Comparison of ENCODE assay signal across 8 cellular contexts in the genomic region with DNA sequence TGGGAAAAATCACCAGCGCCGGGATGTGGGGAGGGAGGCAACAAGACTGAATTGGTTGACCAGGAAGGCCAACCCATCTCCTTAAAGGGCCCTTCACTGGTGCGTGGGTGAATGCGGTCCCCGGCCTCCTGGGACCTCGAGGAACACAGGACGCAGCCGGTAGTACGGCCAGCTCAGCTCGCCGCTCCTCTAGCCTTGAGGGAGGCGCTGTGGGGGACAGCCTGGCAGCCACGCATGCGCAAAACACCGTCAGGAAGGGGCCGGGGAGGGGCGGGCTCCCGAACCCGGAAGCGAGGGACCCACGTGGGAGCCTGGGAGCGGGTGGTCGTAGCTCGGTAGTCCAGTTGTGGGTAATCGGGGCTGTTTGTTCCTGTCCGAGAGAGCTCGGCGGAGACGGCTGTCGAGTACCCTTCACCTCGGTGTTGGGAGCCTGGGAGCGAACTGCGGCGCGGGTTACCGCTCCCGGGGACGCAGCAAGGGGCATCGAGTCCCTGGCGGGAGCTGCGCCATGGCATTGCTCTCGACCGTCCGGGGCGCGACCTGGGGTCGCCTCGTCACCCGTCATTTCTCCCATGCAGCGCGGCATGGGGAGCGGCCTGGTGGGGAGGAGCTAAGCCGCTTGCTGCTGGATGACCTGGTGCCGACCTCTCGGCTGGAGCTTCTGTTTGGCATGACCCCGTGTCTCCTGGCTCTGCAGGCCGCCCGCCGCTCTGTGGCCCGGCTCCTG.
DNase-seq lines count a peak whose midpoint lies in the region; ATAC-seq lines count a peak whose summit lies in the region.

Gene MRM1, plus strand, starts transcription at position 281 of the 727 bp plus-strand sequence. Its CDS starts 228 bp downstream, at position 509.

- DNase-seq in AG20443 (ENCODE audit: low spot score) (peak; percentile 98), NCI-H524 treated with DMSO at 0.1 percent for 48 hours (lab: John Stamatoyannopoulos, UW) (peak; percentile 63), left kidney (ENCODE audit: low read depth, low spot score) (peak; percentile 97)
- DNase-seq in activated CD4-positive, alpha-beta T cell treated with anti-CD3 and anti-CD28 coated beads for 48 hours: peak; percentile 93
- peak; percentile 93 for DNase-seq in stimulated activated CD4-positive, alpha-beta T cell treated with anti-CD3 and anti-CD28 coated beads, Interleukin-1b, Interleukin-23, amount 100 ng/mL, for 4 hours (ENCODE audit: low read depth in 2 of 2)

- H3K27ac ChIP-seq in cingulate gyrus (ENCODE audit: low read depth, low read length): peak within 1 kb of the TSS; percentile 55

- ATAC-seq in GM19025 (IDR thresholded peaks at IDR 0.05; ENCODE audit: low read depth, unreplicated experiment): peak; percentile 90
- peak; percentile 77 for ATAC-seq in HG03354 (IDR thresholded peaks at IDR 0.05; ENCODE audit: poor library complexity, severe bottlenecking, unreplicated experiment)

Comparison
In these comparisons a context has a peak if more than half of its experiments do, and no peak if none do; other contexts are left out.
1. Peak in every context shown above with its lines: DNase-seq, ATAC-seq and H3K27ac ChIP-seq.